ENCODE assay signal across 1 cellular context in genomic region chr20:35305682-35306556, GRCh38.
TF ChIP-seq lines count a peak whose summit lies in the region.

No MANE protein-coding gene starts in this region.

TF ChIP-seq in SK-N-SH, 30 proteins besides CTCF, POLR2A, EP300 and RAD21 (continued from another document):
- TF ChIP-seq USF2 (IDR thresholded peaks at IDR 0.05; ENCODE audit: borderline replicate concordance, low read depth, low read length) (no peak), ELF1 (IDR thresholded peaks at IDR 0.05) (no peak), POLR2AphosphoS5 (IDR thresholded peaks at IDR 0.05; ENCODE audit: low read depth, low read length) (peak; percentile 92), RCOR1 (IDR thresholded peaks at IDR 0.05; ENCODE audit: low read length) (no peak), CHD2 (IDR thresholded peaks at IDR 0.05; ENCODE audit: low read length, partially characterized antibody) (no peak), RFX5 (IDR thresholded peaks at IDR 0.05; ENCODE audit: low read length) (no peak), REST (IDR thresholded peaks at IDR 0.05; ENCODE audit: low read depth, low read length) (peak; percentile 67)
